1 cellular context compared by ENCODE assay signal in genomic region chr2:11495844-11496271, GRCh38.
TF ChIP-seq lines count a peak whose summit lies in the region.

No MANE protein-coding gene starts in this region.

TF ChIP-seq in H1, 55 proteins besides CTCF, POLR2A, EP300 and RAD21:
- TF ChIP-seq KDM4A (IDR thresholded peaks at IDR 0.05; ENCODE audit: low read depth, low read length, severe bottlenecking) (no peak), TAF1 (IDR thresholded peaks at IDR 0.05; ENCODE audit: low read depth, low read length) (no peak), RNF2 (IDR thresholded peaks at IDR 0.05; ENCODE audit: borderline replicate concordance, low read depth, low read length, missing control alignments, poor library complexity, severe bottlenecking) (no peak), ASH2L (IDR thresholded peaks at IDR 0.05; ENCODE audit: low read length) (peak; percentile 31)
TF ChIP-seq in H1: peak in this region for 1.
